Comparison of ENCODE assay signal across 18 cellular contexts in genomic region chr14:102029956-102030355, GRCh38. TPM values are rescaled to one million over a fixed set of nuclear protein-coding genes. Genes with fewer than 3 reads are reported as not detected.
DNase-seq lines count a peak whose midpoint lies in the region; ATAC-seq and TF ChIP-seq lines count a peak whose summit lies in the region.
"Had no signal": no experiment of that assay in that cellular context is flagged by ENCODE, and none has a peak within 500 bp of the region (broad histone marks: within the 10 kb centered on the region; RNA-seq: fewer than 3 reads in every experiment).

No MANE protein-coding gene starts in this region.

- H3K4me2 ChIP-seq in PC-9, result peak overlapping the region; percentile 71

- H4K20me1 ChIP-seq in PC-9 (ENCODE audit: insufficient read depth), result no peaks in the 10 kb centered on the region

- H3K36me3 ChIP-seq in Caco-2 (ENCODE audit: control insufficient read depth, insufficient read depth, low read length), result peaks cover 9% of the 10 kb centered on the region
- peaks cover 78% of the 10 kb centered on the region for H3K36me3 ChIP-seq in PC-9 (ENCODE audit: low read depth)
- H3K36me3 ChIP-seq in upper lobe of left lung, result peaks cover 80 to 100% (median 96%) of the 10 kb centered on the region in 4 donors

- H3F3A ChIP-seq in PC-9 (ENCODE audit: insufficient read depth, low read depth), result peaks cover 84% of the 10 kb centered on the region

- peaks cover 16% of the 10 kb centered on the region for H3K4me1 ChIP-seq in Caco-2
- H3K4me1 ChIP-seq in PC-9 (replicated peaks; ENCODE audit: insufficient read depth), result peaks cover 60% of the 10 kb centered on the region
- H3K4me1 ChIP-seq in upper lobe of left lung, result no peaks in the 10 kb centered on the region
- H3K4me1 ChIP-seq: left ventricle myocardium inferior had no signal

- H3K27ac ChIP-seq in PC-9 (peak overlapping the region; percentile 92), upper lobe of left lung (no peak overlapping the region)
- H3K27ac ChIP-seq: left ventricle myocardium inferior had no signal

- no peaks in the 10 kb centered on the region for H3K27me3 Mint-ChIP-seq in Caco-2 (ENCODE audit: insufficient read depth, unreplicated experiment)
- H3K27me3 Mint-ChIP-seq: CD4-positive, alpha-beta memory T cell had no signal

- H3K4me1 Mint-ChIP-seq in Caco-2 (ENCODE audit: low read depth, unreplicated experiment), result peaks cover 19% of the 10 kb centered on the region
- H3K4me1 Mint-ChIP-seq: CD4-positive, alpha-beta memory T cell; neural crest cell had no signal

- peaks cover 74% of the 10 kb centered on the region for H3K36me3 Mint-ChIP-seq in Caco-2 (ENCODE audit: insufficient read depth, unreplicated experiment)

- no peaks in the 10 kb centered on the region for H3K9me3 Mint-ChIP-seq in Caco-2 (ENCODE audit: unreplicated experiment)
- H3K9me3 Mint-ChIP-seq: CD4-positive, alpha-beta memory T cell; neural crest cell had no signal

- no peak for TF ChIP-seq CTCF in AG04449 (IDR thresholded peaks at IDR 0.05; ENCODE audit: insufficient read depth, low read length, missing control alignments)
- no peak for TF ChIP-seq CTCF in Caco-2 (IDR thresholded peaks at IDR 0.05; ENCODE audit: insufficient read depth in 1 of 2, low read depth in 1 of 2, low read length in 1 of 2, severe bottlenecking in 1 of 2, unreplicated experiment in 1 of 2)
- no peak for TF ChIP-seq CTCF in PC-9 (conservative IDR thresholded peaks at IDR 0.05)
- no peak for TF ChIP-seq CTCF in fibroblast of mammary gland (conservative IDR thresholded peaks at IDR 0.05; ENCODE audit: control insufficient read depth, insufficient read depth, low read depth, low read length)
- no peak for TF ChIP-seq CTCF in upper lobe of left lung (IDR thresholded peaks at IDR 0.05)

- CTCF ChIA-PET in AG04449 (lab: Yijun Ruan, JAX) (interaction anchor here (1.1 to 4.2 kb wide), 4 partner anchors 17 to 259 kb away, joined by 3 to 37 read pairs (median 6); no protein-coding TSS in a partner anchor), Caco-2 (lab: Charles Lee) (no interaction called here), PC-9 (lab: Charles Lee) (interaction anchor here (0.6 to 1.1 kb wide), 2 partner anchors 33 to 305 kb away, joined by 5 to 7 read pairs; no protein-coding TSS in a partner anchor)

- TF ChIP-seq POLR2A in upper lobe of left lung (IDR thresholded peaks at IDR 0.05), result no peak
- TF ChIP-seq POLR2A in erythroblast (IDR thresholded peaks at IDR 0.05; ENCODE audit: low read length), result no peak

- peak overlapping the region; percentile 9 for H3K4me3 Mint-ChIP-seq in Caco-2 (ENCODE audit: unreplicated experiment)
- H3K4me3 Mint-ChIP-seq: neural crest cell had no signal

- DNase-seq in AG04449 (ENCODE audit: low read depth, low spot score), result peak; percentile 50
- DNase-seq in Caco-2, result peak in 1 of 2 experiments; percentile 18
- DNase-seq in PC-9, result peak; percentile 20 to 79
- peak; percentile 33 for DNase-seq in fibroblast of mammary gland (ENCODE audit: low read depth)
- DNase-seq in upper lobe of left lung, result no peak
- no peak for DNase-seq in NCI-H526 treated with DMSO at 0.1 percent for 48 hours (lab: John Stamatoyannopoulos, UW)
- no peak for DNase-seq in erythroblast (lab: John Stamatoyannopoulos, UW)
- DNase-seq: activated CD8-positive, alpha-beta memory T cell treated with anti-CD3 and anti-CD28 coated beads, Interleukin-2, amount 50 U/mL, for 4 hours; anterior cingulate cortex; CD4-positive, alpha-beta memory T cell; H7; hypothalamus; left ventricle myocardium inferior; NCI-H1092 treated with DMSO at 0.1 percent for 48 hours; NCI-H526; SIG-M5 had no signal

- TF ChIP-seq EP300 in upper lobe of left lung (IDR thresholded peaks at IDR 0.05), result no peak

- no peaks in the 10 kb centered on the region for H3K9me2 ChIP-seq in PC-9 (ENCODE audit: insufficient read depth)

- no peak overlapping the region for H3K4me3 ChIP-seq in AG04449 (ENCODE audit: low read depth, low read length)
- H3K4me3 ChIP-seq in Caco-2 (ENCODE audit: low read depth, low read length), result no peak overlapping the region
- H3K4me3 ChIP-seq in PC-9, result no peak overlapping the region
- H3K4me3 ChIP-seq in fibroblast of mammary gland (ENCODE audit: control insufficient read depth, low read depth, low read length), result no peak overlapping the region
- no peak overlapping the region for H3K4me3 ChIP-seq in upper lobe of left lung
- H3K4me3 ChIP-seq: left ventricle myocardium inferior had no signal

- ATAC-seq in upper lobe of left lung (ENCODE audit: low FRiP score in 2 of 2) (no peak), HG02642 (IDR thresholded peaks at IDR 0.05; ENCODE audit: poor library complexity, unreplicated experiment) (no peak)

- intact Hi-C loops in Caco-2 (cut with micrococcal nuclease; ENCODE audit: unreplicated experiment), result no loop called here
- intact Hi-C loops in PC-9 (cut with micrococcal nuclease; ENCODE audit: unreplicated experiment), result loop anchor here (2.0 to 5.0 kb wide), 6 partner anchors 41 to 258 kb away; partner anchors contain the start of genes DYNC1H1 and HSP90AA1

- no peak overlapping the region for H2AFZ ChIP-seq in PC-9

- POLR2A ChIA-PET in AG04449 (lab: Yijun Ruan, JAX) (no interaction called here), Caco-2 (lab: Charles Lee) (no interaction called here), PC-9 (lab: Charles Lee; ENCODE audit: unreplicated experiment) (interaction anchor here (0.6 to 0.7 kb wide), 4 partner anchors 12 to 61 kb away, joined by 3 to 9 read pairs (median 4); no protein-coding TSS in a partner anchor)

- no TSS peak for BruUV-seq in Caco-2 (replicated peaks; lab: Mats Ljungman, UMichigan)
- no TSS peak for BruUV-seq in PC-9 (replicated peaks; lab: Mats Ljungman, UMichigan)

- no peaks in the 10 kb centered on the region for H3K27me3 ChIP-seq in Caco-2 (replicated peaks; ENCODE audit: control insufficient read depth, insufficient read depth, low read length)
- H3K27me3 ChIP-seq in PC-9 (ENCODE audit: insufficient read depth, low read depth), result no peaks in the 10 kb centered on the region
- H3K27me3 ChIP-seq in upper lobe of left lung, result no peaks in the 10 kb centered on the region

- WGBS in upper lobe of left lung, 2 donors, result 60 to 77% methylated on average over 2 of the region's 2 CpGs

- no peaks in the 10 kb centered on the region for H3K9me3 ChIP-seq in Caco-2
- no peaks in the 10 kb centered on the region for H3K9me3 ChIP-seq in PC-9 (ENCODE audit: insufficient read depth, low read depth)
- no peaks in the 10 kb centered on the region for H3K9me3 ChIP-seq in upper lobe of left lung
- H3K9me3 ChIP-seq: left ventricle myocardium inferior had no signal

- H3K79me2 ChIP-seq in PC-9 (ENCODE audit: low read depth), result peaks cover 20% of the 10 kb centered on the region

- H3K27ac Mint-ChIP-seq in Caco-2 (ENCODE audit: unreplicated experiment), result peak overlapping the region; percentile 64

RNA-seq across cellular contexts. Expression of gene HSP90AA1, which starts 56.9 kb away (rescaled TPM):
- total RNA-seq in Caco-2 (2022) (464 and 478 TPM in 2 replicates), PC-9 (2021) (1,314 and 1,931 TPM in 2 replicates), upper lobe of left lung (100 to 1,000 TPM; 147 to 509 (median 258) TPM)

Comparison
In these comparisons a context has a peak if more than half of its experiments do, and no peak if none do; other contexts are left out.
1. DNase-seq: peak in AG04449 (single experiment), PC-9 (2 of 2) and fibroblast of mammary gland (single experiment); none in upper lobe of left lung (0 of 2), NCI-H526 treated with DMSO at 0.1 percent for 48 hours (single experiment) and erythroblast (0 of 2).